ENCODE assay signal across 26 cellular contexts in genomic region chr17:33487187-33487586, GRCh38.
"Had no signal": no experiment of that assay in that cellular context is flagged by ENCODE, and none has a peak within 500 bp of the region (broad histone marks: within the 10 kb centered on the region; RNA-seq: fewer than 3 reads in every experiment).

No MANE protein-coding gene starts in this region.

- ATAC-seq: stimulated activated memory B cell treated with anti-CD40 and anti-IgM and Interleukin-4, amounts not matched to agents 10 μg/mL and 1 μg/mL and 100 μg/mL, for 72 hours; stimulated activated naive B cell treated with anti-CD40 and anti-IgM and Interleukin-4, amounts not matched to agents 10 μg/mL and 1 μg/mL and 100 μg/mL, for 72 hours; stimulated activated naive CD8-positive, alpha-beta T cell treated with anti-CD3 and anti-CD28 coated beads, Interleukin-15, amount 100 ng/mL, for 72 hours; stimulated activated naive CD8-positive, alpha-beta T cell treated with anti-CD3 and anti-CD28 coated beads, Interleukin-15, Interleukin-2, amounts not matched to agents 100 U/mL and 50 U/mL, for 24 hours had no signal

- H3K9me3 ChIP-seq: stomach, suprapubic skin, testis, thoracic aorta, thyroid gland, tibial artery, tibial nerve, transverse colon, upper lobe of left lung, upper lobe of right lung, uterus, vagina had no signal

- H3K27ac ChIP-seq: stomach, suprapubic skin, testis, thoracic aorta, thyroid gland, tibial artery, tibial nerve, transverse colon, upper lobe of left lung, upper lobe of right lung, uterus, vagina had no signal

- FAIRE-seq: urothelium cell line had no signal

- H3K27me3 ChIP-seq: stomach, suprapubic skin, testis, thyroid gland, tibial artery, tibial nerve, transverse colon, upper lobe of left lung, upper lobe of right lung, uterus, vagina had no signal

- H3K4me3 ChIP-seq: stomach, suprapubic skin, testis, thoracic aorta, thyroid gland, tibial artery, tibial nerve, transverse colon, upper lobe of left lung, upper lobe of right lung, uterus, vagina had no signal

- H3K36me3 ChIP-seq: stomach, suprapubic skin, thoracic aorta, thyroid gland, tibial artery, tibial nerve, transverse colon, upper lobe of left lung, upper lobe of right lung, uterus, vagina had no signal

- H3K4me1 ChIP-seq: stomach, testis, thyroid gland, tibial artery, tibial nerve, transverse colon, upper lobe of left lung, upper lobe of right lung, uterus, vagina had no signal

- DNase-seq: stimulated activated CD4-positive, alpha-beta T cell treated with anti-CD3 and anti-CD28 coated beads, Interleukin-2, amount 100 ng/mL, for 48 hours; stimulated activated CD4-positive, alpha-beta T cell treated with anti-CD3 and anti-CD28 coated beads, Interleukin-4, amount 100 ng/mL, for 1 hour; stimulated activated CD4-positive, alpha-beta T cell treated with anti-CD3 and anti-CD28 coated beads, Interleukin-4, amount 100 ng/mL, for 24 hours; stimulated activated CD4-positive, alpha-beta T cell treated with anti-CD3 and anti-CD28 coated beads, Interleukin-4, amount 100 ng/mL, for 4 hours; stimulated activated CD8-positive, alpha-beta memory T cell treated with anti-CD3 and anti-CD28 coated beads, Interleukin-4, amount 100 ng/mL, for 48 hours; stimulated activated naive B cell treated with anti-CD40 and anti-IgM and Interleukin-4, amounts not matched to agents 10 μg/mL and 1 μg/mL and 100 μg/mL, for 72 hours; stimulated activated naive CD4-positive, alpha-beta T cell; stimulated activated naive CD4-positive, alpha-beta T cell treated with Interleukin-2 at 50 U/mL for 16 hours; stimulated activated naive CD8-positive, alpha-beta T cell treated with anti-CD3 and anti-CD28 coated beads, Interleukin-15, amount 100 ng/mL, for 72 hours; stimulated activated naive CD8-positive, alpha-beta T cell treated with anti-CD3 and anti-CD28 coated beads, Interleukin-15, Interleukin-2, amounts not matched to agents 100 U/mL and 50 U/mL, for 24 hours; stomach; substantia nigra; testis; thyroid gland; tibial artery; transverse colon; trophoblast cell; upper lobe of left lung; upper lobe of right lung; uterus had no signal
